Comparison of ENCODE assay signal across 21 cellular contexts in the genomic region with DNA sequence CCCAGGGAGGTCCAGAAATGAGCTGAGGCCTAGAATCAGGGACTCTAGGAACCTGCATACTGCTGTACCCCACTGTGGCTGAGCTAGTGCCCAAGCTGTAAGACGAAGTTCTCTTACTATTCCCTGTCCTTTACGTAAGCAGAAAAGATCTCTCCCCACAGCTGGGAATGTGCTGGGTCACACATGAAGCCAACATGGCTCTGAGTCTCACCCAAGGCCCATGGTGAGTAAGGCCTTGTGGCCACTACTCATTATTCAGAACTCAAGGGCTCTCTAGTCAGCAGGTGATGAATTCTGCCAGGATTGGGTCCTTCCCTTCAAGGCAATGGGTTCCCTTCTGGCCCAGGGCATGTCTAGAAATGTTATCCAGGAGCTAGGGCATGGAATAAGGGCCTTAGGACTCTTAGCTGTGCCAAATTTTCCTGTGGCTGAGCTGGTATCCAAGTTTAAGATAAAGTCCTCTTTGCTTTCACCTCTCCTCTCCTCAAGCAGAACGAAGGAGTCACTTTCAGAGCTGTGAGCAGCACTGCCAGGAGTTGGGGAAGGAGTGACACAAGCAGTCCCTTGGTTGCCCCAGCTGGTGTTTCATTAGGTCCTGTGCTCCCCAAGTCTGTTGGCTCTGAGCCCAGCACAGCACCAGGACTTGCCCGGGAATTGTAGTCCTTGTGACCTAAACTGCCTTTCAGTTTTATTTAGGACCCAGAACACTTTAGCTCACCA.
DNase-seq lines count a peak whose midpoint lies in the region; ATAC-seq lines count a peak whose summit lies in the region.
"Had no signal": no experiment of that assay in that cellular context is flagged by ENCODE, and none has a peak within 500 bp of the region (broad histone marks: within the 10 kb centered on the region; RNA-seq: fewer than 3 reads in every experiment).

No MANE protein-coding gene starts in this region.

- no peak overlapping the region for H3K4me2 ChIP-seq in trophoblast cell (ENCODE audit: low read length)
- H3K4me2 ChIP-seq: PC-9 had no signal

- H2BK120ac ChIP-seq in trophoblast cell (ENCODE audit: insufficient read depth, low read length, poor library complexity), result no peak overlapping the region

- no peaks in the 10 kb centered on the region for H3K27me3 Mint-ChIP-seq in stimulated activated naive B cell treated with anti-CD40 and anti-IgM and Interleukin-4, amounts not matched to agents 10 μg/mL and 1 μg/mL and 100 μg/mL, for 72 hours

- H2AFZ ChIP-seq in trophoblast cell (ENCODE audit: insufficient read depth, low read length, poor library complexity), result no peak overlapping the region
- H2AFZ ChIP-seq: PC-9 had no signal

- H3K4me3 Mint-ChIP-seq in stimulated activated naive B cell treated with anti-CD40 and anti-IgM and Interleukin-4, amounts not matched to agents 10 μg/mL and 1 μg/mL and 100 μg/mL, for 72 hours, result no peak overlapping the region
- H3K4me3 Mint-ChIP-seq: CD14-positive monocyte had no signal

- no peak overlapping the region for H2BK12ac ChIP-seq in trophoblast cell (ENCODE audit: low read length)

- H3K18ac ChIP-seq in trophoblast cell (ENCODE audit: low read length), result no peak overlapping the region

- no peak overlapping the region for H3K4ac ChIP-seq in trophoblast cell (ENCODE audit: low read depth, low read length)

- no peak overlapping the region for H2AK5ac ChIP-seq in trophoblast cell (ENCODE audit: low read length)

- no peak overlapping the region for H3K23ac ChIP-seq in trophoblast cell (ENCODE audit: low read length)

- H4K8ac ChIP-seq in trophoblast cell (ENCODE audit: low read depth, low read length), result no peak overlapping the region

- no CpG with 5 or more reads among the region's 4 CpGs for WGBS in trophoblast cell (ENCODE audit: extremely low coverage, insufficient coverage, insufficient read length)

- H3K9me3 ChIP-seq in trophoblast cell (ENCODE audit: insufficient read depth, low read depth, low read length), result no peaks in the 10 kb centered on the region
- H3K9me3 ChIP-seq: SJCRH30 had no signal

- H3K9me3 Mint-ChIP-seq in stimulated activated naive B cell treated with anti-CD40 and anti-IgM and Interleukin-4, amounts not matched to agents 10 μg/mL and 1 μg/mL and 100 μg/mL, for 72 hours, result peaks cover 0 to 5% of the 10 kb centered on the region in 2 donors

- H3K4me1 Mint-ChIP-seq in stimulated activated naive B cell treated with anti-CD40 and anti-IgM and Interleukin-4, amounts not matched to agents 10 μg/mL and 1 μg/mL and 100 μg/mL, for 72 hours, result no peaks in the 10 kb centered on the region
- H3K4me1 Mint-ChIP-seq: CD14-positive monocyte had no signal

- no peaks in the 10 kb centered on the region for H3K4me1 ChIP-seq in trophoblast cell (ENCODE audit: control insufficient read depth in 1 of 2, insufficient read depth in 2 of 2, low read length in 2 of 2)
- H3K4me1 ChIP-seq: SJCRH30 had no signal

- H3K27ac ChIP-seq in epithelial cell of prostate (peak overlapping the region; percentile 51), trophoblast cell (ENCODE audit: low read depth, low read length) (no peak overlapping the region)
- H3K27ac ChIP-seq: PC-9, SJCRH30 had no signal

- H3K9ac ChIP-seq in trophoblast cell (ENCODE audit: low read length), result no peak overlapping the region

- H3K36me3 Mint-ChIP-seq in stimulated activated naive B cell treated with anti-CD40 and anti-IgM and Interleukin-4, amounts not matched to agents 10 μg/mL and 1 μg/mL and 100 μg/mL, for 72 hours, result no peaks in the 10 kb centered on the region
- H3K36me3 Mint-ChIP-seq: CD14-positive monocyte had no signal

- H3K14ac ChIP-seq in trophoblast cell (ENCODE audit: low read length), result no peak overlapping the region

- H2BK5ac ChIP-seq in trophoblast cell (ENCODE audit: low read depth, low read length, poor library complexity), result no peak overlapping the region

- no peaks in the 10 kb centered on the region for H3K27me3 ChIP-seq in trophoblast cell (ENCODE audit: insufficient read depth, low read length)
- H3K27me3 ChIP-seq: SJCRH30 had no signal

- H3K79me2 ChIP-seq in trophoblast cell (ENCODE audit: control insufficient read depth, insufficient read depth, low read length, poor library complexity), result no peaks in the 10 kb centered on the region

- no peaks in the 10 kb centered on the region for H3K36me3 ChIP-seq in trophoblast cell (ENCODE audit: control insufficient read depth in 1 of 2, insufficient read depth in 2 of 2, low read length in 2 of 2)
- H3K36me3 ChIP-seq: SJCRH30 had no signal

- H3K27ac Mint-ChIP-seq in stimulated activated naive B cell treated with anti-CD40 and anti-IgM and Interleukin-4, amounts not matched to agents 10 μg/mL and 1 μg/mL and 100 μg/mL, for 72 hours, result no peak overlapping the region
- H3K27ac Mint-ChIP-seq: CD14-positive monocyte had no signal

- H3K79me1 ChIP-seq in trophoblast cell (ENCODE audit: low read length), result no peaks in the 10 kb centered on the region

- ATAC-seq in stimulated activated naive B cell treated with anti-CD40 and anti-IgM and Interleukin-4, amounts not matched to agents 10 μg/mL and 1 μg/mL and 100 μg/mL, for 72 hours (replicated peaks), result no peak

- DNase-seq in Daoy (ENCODE audit: low read depth) (peak; percentile 13), HT1080 (ENCODE audit: low read depth) (peak; percentile 20), epithelial cell of prostate (ENCODE audit: low read depth, low spot score) (no peak), trophoblast cell (peak; percentile 7 to 27), NOMO-1 (lab: John Stamatoyannopoulos, UW; ENCODE audit: unreplicated experiment in 2 of 2) (no peak), C1 segment of cervical spinal cord (lab: John Stamatoyannopoulos, UW) (no peak)
- DNase-seq in stimulated activated naive B cell treated with anti-CD40 and anti-IgM and Interleukin-4, amounts not matched to agents 10 μg/mL and 1 μg/mL and 100 μg/mL, for 72 hours, result no peak
- DNase-seq: ACHN, DND-41, GDM1, HCEC 1CT, Kasumi-1, NCI-H1092 treated with DMSO at 0.1 percent for 48 hours, NCI-H146, NCI-H2029 treated with DMSO at 0.1 percent for 48 hours, NCI-H2171 treated with DMSO at 0.1 percent for 48 hours, NCI-H510A, NCI-H774, SJCRH30 had no signal

- no peak overlapping the region for H3K4me3 ChIP-seq in trophoblast cell (ENCODE audit: low read depth, low read length)
- H3K4me3 ChIP-seq: PC-9, SJCRH30 had no signal

- H4K91ac ChIP-seq in trophoblast cell (ENCODE audit: low read depth, low read length), result no peak overlapping the region

- H4K12ac ChIP-seq in trophoblast cell (ENCODE audit: low read depth, low read length), result no peak overlapping the region

Comparison
In these comparisons a context has a peak if more than half of its experiments do, and no peak if none do; other contexts are left out.
1. DNase-seq: peak in Daoy (single experiment), HT1080 (single experiment) and trophoblast cell (2 of 2); none in epithelial cell of prostate (single experiment), NOMO-1 (0 of 2), stimulated activated naive B cell treated with anti-CD40 and anti-IgM and Interleukin-4, amounts not matched to agents 10 μg/mL and 1 μg/mL and 100 μg/mL, for 72 hours (single experiment) and C1 segment of cervical spinal cord (0 of 14).